Comparison of ENCODE assay signal across 8 cellular contexts in the genomic region with DNA sequence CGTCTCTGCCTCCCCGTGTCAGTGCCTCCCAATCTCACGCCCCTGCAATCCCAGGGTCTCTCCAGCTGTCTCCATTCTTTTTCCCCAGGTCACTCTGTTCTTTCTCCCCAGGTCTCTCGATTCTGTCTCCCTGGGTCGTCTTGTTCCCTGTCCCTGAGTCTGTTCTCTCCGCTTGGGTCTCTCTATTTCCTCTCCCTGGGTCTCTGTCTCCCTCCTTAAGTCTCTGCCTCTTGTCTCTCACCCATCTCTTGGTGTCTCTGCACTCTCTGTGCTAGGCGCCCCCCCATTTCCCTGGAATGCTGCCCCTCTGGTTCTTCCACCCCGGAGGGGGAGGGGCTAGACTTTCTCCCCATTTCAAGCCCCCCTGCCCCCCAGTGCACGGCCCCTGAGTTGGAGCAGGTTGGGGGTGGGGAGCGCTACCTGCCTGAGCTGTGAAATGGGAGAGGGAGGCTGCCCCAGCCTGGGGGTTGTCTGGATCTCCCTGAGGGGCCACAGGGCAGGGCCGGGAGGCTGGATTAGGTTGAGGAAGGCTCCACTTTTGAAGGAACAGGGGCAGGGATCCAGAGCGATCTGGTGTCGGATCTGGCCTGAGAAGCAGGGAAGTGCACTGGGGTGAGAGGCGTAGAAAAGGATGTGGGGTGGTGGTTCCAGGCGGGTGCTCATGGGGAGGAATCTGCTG. TPM values are rescaled to one million over a fixed set of nuclear protein-coding genes. Genes with fewer than 3 reads are reported as not detected.
DNase-seq lines count a peak whose midpoint lies in the region; ATAC-seq lines count a peak whose summit lies in the region.

No MANE protein-coding gene starts in this region.

- H3K27me3 Mint-ChIP-seq in T-helper 2 cell treated with Interferon-gamma antibody and Interleukin-4, amounts not matched to agents 5 μg/mL and 100 μg/mL, for 36 hours (ENCODE audit: low read depth) = peaks cover 51% of the 10 kb centered on the region

- peak overlapping the region; percentile 58 for H3K4me3 ChIP-seq in thymus (ENCODE audit: low read length)

- DNase-seq in T-helper 2 cell treated with Interferon-gamma antibody and Interleukin-4, amounts not matched to agents 5 μg/mL and 100 μg/mL, for 36 hours (ENCODE audit: low spot score) = no peak
- no peak for DNase-seq in T-helper 2 cell
- no peak for DNase-seq in NCI-H2081 treated with DMSO at 0.1 percent for 48 hours (lab: John Stamatoyannopoulos, UW)
- DNase-seq in HPDE6-E6E7 (ENCODE audit: extremely low spot score) = no peak

- H3K4me1 Mint-ChIP-seq in T-helper 2 cell treated with Interferon-gamma antibody and Interleukin-4, amounts not matched to agents 5 μg/mL and 100 μg/mL, for 36 hours (ENCODE audit: low read depth) = peaks cover 10% of the 10 kb centered on the region

- WGBS in thymus = 66% methylated on average over 15 of the region's 15 CpGs

- no peaks in the 10 kb centered on the region for H3K4me1 ChIP-seq in thymus (ENCODE audit: control insufficient read depth, insufficient read depth, low read length)

- no peaks in the 10 kb centered on the region for H3K9me3 ChIP-seq in thymus (ENCODE audit: control insufficient read depth)

- peak overlapping the region; percentile 88 for H3K4me3 Mint-ChIP-seq in T-helper 2 cell treated with Interferon-gamma antibody and Interleukin-4, amounts not matched to agents 5 μg/mL and 100 μg/mL, for 36 hours

- no peak for ATAC-seq in GM19397 (IDR thresholded peaks at IDR 0.05; ENCODE audit: unreplicated experiment)

- H3K36me3 ChIP-seq in thymus (ENCODE audit: control insufficient read depth, insufficient read depth) = no peaks in the 10 kb centered on the region

- H3K27me3 ChIP-seq in layer of hippocampus (ENCODE audit: control insufficient read depth, insufficient read depth, low read length) = no peaks in the 10 kb centered on the region
- peaks cover 27% of the 10 kb centered on the region for H3K27me3 ChIP-seq in thymus (ENCODE audit: control insufficient read depth, insufficient read depth)

- H3K27ac ChIP-seq in angular gyrus (ENCODE audit: low read depth, low read length) (peak overlapping the region; percentile 29), layer of hippocampus (ENCODE audit: low read depth, low read length) (peak overlapping the region; percentile 65), thymus (ENCODE audit: low read depth) (peak overlapping the region; percentile 8)

- peak overlapping the region; percentile 33 for H3K27ac Mint-ChIP-seq in T-helper 2 cell treated with Interferon-gamma antibody and Interleukin-4, amounts not matched to agents 5 μg/mL and 100 μg/mL, for 36 hours

- no peaks in the 10 kb centered on the region for H3K9me3 Mint-ChIP-seq in T-helper 2 cell treated with Interferon-gamma antibody and Interleukin-4, amounts not matched to agents 5 μg/mL and 100 μg/mL, for 36 hours

- H3K36me3 Mint-ChIP-seq in T-helper 2 cell treated with Interferon-gamma antibody and Interleukin-4, amounts not matched to agents 5 μg/mL and 100 μg/mL, for 36 hours (ENCODE audit: low read depth) = peaks cover 2% of the 10 kb centered on the region

RNA-seq across cellular contexts. Expression of a gene that starts 1.4 kb away (rescaled TPM):
- polyA plus RNA-seq in thymus = 40.6 TPM

Comparison
In these comparisons a context has a peak if more than half of its experiments do, and no peak if none do; other contexts are left out.
1. H3K27ac ChIP-seq: peak in every context shown above with its lines; median percentile 65 in layer of hippocampus; 29 in angular gyrus; 8 in thymus.